ENCODE assay signal across 21 cellular contexts in genomic region chr4:128686032-128686465, GRCh38.
DNase-seq lines count a peak whose midpoint lies in the region; ATAC-seq, FAIRE-seq and TF ChIP-seq lines count a peak whose summit lies in the region.
"Had no signal": no experiment of that assay in that cellular context is flagged by ENCODE, and none has a peak within 500 bp of the region (broad histone marks: within the 10 kb centered on the region; RNA-seq: fewer than 3 reads in every experiment).

No MANE protein-coding gene starts in this region.

- TF ChIP-seq RAD21 in H1 (IDR thresholded peaks at IDR 0.05 in 1 of 2, conservative IDR thresholded peaks at IDR 0.05 in 1 of 2; ENCODE audit: low read depth in 2 of 2, low read length in 2 of 2) = no peak

- no peak overlapping the region for H3K4me3 ChIP-seq in H1 (ENCODE audit: extremely low read depth in 1 of 4, insufficient read depth in 2 of 4, low read depth in 3 of 4, low read length in 4 of 4)
- no peak overlapping the region for H3K4me3 ChIP-seq in mucosa of descending colon
- H3K4me3 ChIP-seq: MG63, upper lobe of right lung had no signal

- no peak overlapping the region for H3K14ac ChIP-seq in H1 (ENCODE audit: insufficient read length)

- no peak for FAIRE-seq in H1 (lab: Jason Lieb, UNC)
- FAIRE-seq: RCC 7860 had no signal

- no peak overlapping the region for H4K5ac ChIP-seq in H1 (ENCODE audit: insufficient read length, low read depth, low read length)

- no peak overlapping the region for H2AFZ ChIP-seq in H1 (ENCODE audit: low read length)

- H3K4me1 Mint-ChIP-seq in activated CD8-positive, alpha-beta T cell treated with anti-CD3 and anti-CD28 coated beads, Interleukin-2, amount 10 ng/mL, durations not matched to agents 7 days and 5 days (ENCODE audit: low read depth) = no peaks in the 10 kb centered on the region
- H3K4me1 Mint-ChIP-seq in activated CD8-positive, alpha-beta T cell treated with anti-CD3 and anti-CD28 coated beads for 36 hours (ENCODE audit: low read depth) = no peaks in the 10 kb centered on the region
- peaks cover 4% of the 10 kb centered on the region for H3K4me1 Mint-ChIP-seq in progenitor cell of endocrine pancreas (ENCODE audit: low read depth)

- no peak overlapping the region for H3K4me2 ChIP-seq in H1 (ENCODE audit: insufficient read depth in 1 of 2, low read depth in 2 of 2, low read length in 2 of 2)

- TF ChIP-seq CTCF in activated CD8-positive, alpha-beta T cell treated with anti-CD3 and anti-CD28 coated beads for 36 hours (IDR thresholded peaks at IDR 0.05) = no peak
- TF ChIP-seq CTCF in H1 (IDR thresholded peaks at IDR 0.05; ENCODE audit: control extremely low read depth in 1 of 3, insufficient read depth in 1 of 3, low read depth in 1 of 3, low read length in 3 of 3) (no peak), progenitor cell of endocrine pancreas (IDR thresholded peaks at IDR 0.05; ENCODE audit: unreplicated experiment) (no peak), mucosa of descending colon (IDR thresholded peaks at IDR 0.05) (no peak)

- ATAC-seq in activated CD8-positive, alpha-beta T cell treated with anti-CD3 and anti-CD28 coated beads, Interleukin-2, amount 10 ng/mL, durations not matched to agents 7 days and 5 days = no peak
- ATAC-seq in activated CD8-positive, alpha-beta T cell treated with anti-CD3 and anti-CD28 coated beads for 36 hours = no peak
- ATAC-seq in mucosa of descending colon = no peak
- ATAC-seq: upper lobe of right lung had no signal

- H3K9me3 ChIP-seq in H1 (ENCODE audit: insufficient read depth in 2 of 2, low read depth in 1 of 2, low read length in 1 of 2) (peaks cover 5 to 13% of the 10 kb centered on the region in 2 experiments; a peak in 2 of 4 replicates), mucosa of descending colon (no peaks in the 10 kb centered on the region)
- H3K9me3 ChIP-seq: MG63, neutrophil, upper lobe of right lung had no signal

- peaks cover 17% of the 10 kb centered on the region for H3K27me3 Mint-ChIP-seq in activated CD8-positive, alpha-beta T cell treated with anti-CD3 and anti-CD28 coated beads, Interleukin-2, amount 10 ng/mL, durations not matched to agents 7 days and 5 days (ENCODE audit: low read depth)
- peaks cover 9% of the 10 kb centered on the region for H3K27me3 Mint-ChIP-seq in activated CD8-positive, alpha-beta T cell treated with anti-CD3 and anti-CD28 coated beads for 36 hours
- H3K27me3 Mint-ChIP-seq in progenitor cell of endocrine pancreas = peaks cover 7% of the 10 kb centered on the region

- no peaks in the 10 kb centered on the region for H3K79me1 ChIP-seq in H1 (ENCODE audit: low read depth, low read length)

- TF ChIP-seq EP300 in H1 (IDR thresholded peaks at IDR 0.05; ENCODE audit: borderline replicate concordance in 1 of 2, low read depth in 2 of 2, low read length in 2 of 2) = no peak

- H3K4me1 ChIP-seq in H1 (replicated peaks in 1 of 4; ENCODE audit: control insufficient read depth in 3 of 4, insufficient read depth in 4 of 4, low read length in 3 of 4) = peaks cover 3 to 25% (median 13%) of the 10 kb centered on the region in 4 experiments; a peak in 5 of 7 replicates
- H3K4me1 ChIP-seq in mucosa of descending colon (ENCODE audit: low read depth) = peaks cover 6% of the 10 kb centered on the region
- H3K4me1 ChIP-seq: upper lobe of right lung had no signal

- no peak overlapping the region for H4K8ac ChIP-seq in H1 (ENCODE audit: extremely low read depth, insufficient read depth, low read length)

- no peaks in the 10 kb centered on the region for H3K79me2 ChIP-seq in H1 (ENCODE audit: control insufficient read depth in 1 of 2, insufficient read depth in 2 of 2, low read length in 2 of 2)

- peak overlapping the region; percentile 77; the same call in 1 of the 2 replicates for H2AK5ac ChIP-seq in H1 (ENCODE audit: low read depth, low read length)

- 83% methylated on average over 2 of the region's 2 CpGs; no CpG with 5 or more reads in 1 of the 2 experiments for WGBS in H1 (ENCODE audit: extremely low coverage in 1 of 2, insufficient coverage in 1 of 2, insufficient read length in 1 of 2, insufficient replicate concordance in 2 of 2, low coverage in 1 of 2, low lambda C conversion rate in 2 of 2, missing lambda C conversion rate in 1 of 2), 2 experiments

- no peaks in the 10 kb centered on the region for H3K27me3 ChIP-seq in H1 (replicated peaks in 1 of 4; ENCODE audit: control insufficient read depth in 3 of 4, extremely low read depth in 1 of 4, insufficient read depth in 3 of 4, low read length in 3 of 4)
- H3K27me3 ChIP-seq: MG63, upper lobe of right lung had no signal

- H3K27ac ChIP-seq in H1 (ENCODE audit: low read depth, low read length) = no peak overlapping the region
- H3K27ac ChIP-seq: neutrophil, upper lobe of right lung had no signal

- no peaks in the 10 kb centered on the region for H3K36me3 Mint-ChIP-seq in activated CD8-positive, alpha-beta T cell treated with anti-CD3 and anti-CD28 coated beads, Interleukin-2, amount 10 ng/mL, durations not matched to agents 7 days and 5 days (ENCODE audit: low read depth)
- no peaks in the 10 kb centered on the region for H3K36me3 Mint-ChIP-seq in activated CD8-positive, alpha-beta T cell treated with anti-CD3 and anti-CD28 coated beads for 36 hours (ENCODE audit: low read depth)
- no peaks in the 10 kb centered on the region for H3K36me3 Mint-ChIP-seq in progenitor cell of endocrine pancreas (ENCODE audit: insufficient read depth)

- peak overlapping the region; percentile 78 for H2BK12ac ChIP-seq in H1 (ENCODE audit: low read depth, low read length)

- peak overlapping the region; percentile 100 for H2BK120ac ChIP-seq in H1 (replicated peaks; ENCODE audit: low read depth, low read length)

- peaks cover 0 to 6% (median 0%) of the 10 kb centered on the region in 4 experiments; a peak in 1 of 8 replicates for H3K36me3 ChIP-seq in H1 (ENCODE audit: control insufficient read depth in 2 of 4, insufficient read depth in 4 of 4, low read length in 3 of 4)
- H3K36me3 ChIP-seq in mucosa of descending colon (ENCODE audit: low read depth) = no peaks in the 10 kb centered on the region
- H3K36me3 ChIP-seq: MG63, neutrophil, upper lobe of right lung had no signal

- H3K9me3 Mint-ChIP-seq in activated CD8-positive, alpha-beta T cell treated with anti-CD3 and anti-CD28 coated beads, Interleukin-2, amount 10 ng/mL, durations not matched to agents 7 days and 5 days (ENCODE audit: insufficient read depth) = no peaks in the 10 kb centered on the region
- no peaks in the 10 kb centered on the region for H3K9me3 Mint-ChIP-seq in activated CD8-positive, alpha-beta T cell treated with anti-CD3 and anti-CD28 coated beads for 36 hours
- H3K9me3 Mint-ChIP-seq in progenitor cell of endocrine pancreas (ENCODE audit: low read depth) = peaks cover 9% of the 10 kb centered on the region
- H3K9me3 Mint-ChIP-seq: activated T-cell treated with anti-CD3 and anti-CD28 coated beads, Interleukin-2, amount 50 U/mL, for 72 hours; stimulated activated naive CD8-positive, alpha-beta T cell treated with anti-CD3 and anti-CD28 coated beads, Interleukin-15, Interleukin-2, amounts not matched to agents 100 ng/mL and 50 ng/mL, for 24 hours had no signal

- peak overlapping the region; percentile 96; the same call in 1 of the 2 replicates for H2BK5ac ChIP-seq in H1 (ENCODE audit: low read depth, low read length)

- H3K23ac ChIP-seq in H1 (ENCODE audit: insufficient read length) = no peak overlapping the region

- H2BK15ac ChIP-seq in H1 (ENCODE audit: low read length) = no peak overlapping the region; the same call in 1 of the 2 replicates

- no peak for DNase-seq in activated CD8-positive, alpha-beta T cell treated with anti-CD3 and anti-CD28 coated beads, Interleukin-2, amount 10 ng/mL, durations not matched to agents 7 days and 5 days
- DNase-seq in activated CD8-positive, alpha-beta T cell treated with anti-CD3 and anti-CD28 coated beads for 36 hours = no peak
- DNase-seq in SKM-1 (lab: John Stamatoyannopoulos, UW; ENCODE audit: unreplicated experiment) = peak; percentile 86
- DNase-seq in H1 (ENCODE audit: low read depth in 1 of 2, low spot score in 2 of 2) = no peak
- DNase-seq in progenitor cell of endocrine pancreas (ENCODE audit: low spot score, unreplicated experiment) = no peak
- DNase-seq in NCI-H69 (lab: John Stamatoyannopoulos, UW) = no peak
- DNase-seq in amniotic stem cell (lab: John Stamatoyannopoulos, UW) = no peak
- DNase-seq in mucosa of descending colon = no peak
- DNase-seq: 8988T; activated T-cell treated with anti-CD3 and anti-CD28 coated beads, Interleukin-2, amount 50 U/mL, for 72 hours; DMS 273 treated with DMSO at 0.1 percent for 48 hours; effector memory CD4-positive, alpha-beta T cell; foreskin fibroblast; GOT3; MG63; NCI-H2081 treated with DMSO at 0.1 percent for 48 hours; NCI-H526 treated with DMSO at 0.1 percent for 48 hours; upper lobe of right lung had no signal

- H4K20me1 ChIP-seq in H1 (replicated peaks in 1 of 2; ENCODE audit: control insufficient read depth in 1 of 2, insufficient read depth in 2 of 2, low read length in 2 of 2) = no peaks in the 10 kb centered on the region

- POLR2A ChIA-PET in activated CD8-positive, alpha-beta T cell treated with anti-CD3 and anti-CD28 coated beads, Interleukin-2, amount 10 ng/mL, durations not matched to agents 7 days and 5 days (lab: Charles Lee) = no interaction called here
- POLR2A ChIA-PET in activated CD8-positive, alpha-beta T cell treated with anti-CD3 and anti-CD28 coated beads for 36 hours (lab: Charles Lee) = no interaction called here
- POLR2A ChIA-PET in H1 (lab: Charles Lee; ENCODE audit: partially characterized antibody) = interaction anchor here (1.4 kb wide), 1 partner anchor 89 kb away, joined by 3 read pairs; no protein-coding TSS in a partner anchor

- peak overlapping the region; percentile 99; the same call in 1 of the 2 replicates for H2BK20ac ChIP-seq in H1 (ENCODE audit: low read length)

- no peak for TF ChIP-seq POLR2A in H1 (IDR thresholded peaks at IDR 0.05; ENCODE audit: control extremely low read depth in 1 of 2, low read depth in 2 of 2, low read length in 2 of 2)

- CTCF ChIA-PET in activated CD8-positive, alpha-beta T cell treated with anti-CD3 and anti-CD28 coated beads, Interleukin-2, amount 10 ng/mL, durations not matched to agents 7 days and 5 days (lab: Charles Lee) = no interaction called here
- CTCF ChIA-PET in activated CD8-positive, alpha-beta T cell treated with anti-CD3 and anti-CD28 coated beads for 36 hours (lab: Charles Lee) = no interaction called here
- CTCF ChIA-PET in H1 (lab: Charles Lee; ENCODE audit: partially characterized antibody) = interaction anchor here (1.0 to 1.4 kb wide), 5 partner anchors 11 to 120 kb away, joined by 3 to 5 read pairs (median 3); no protein-coding TSS in a partner anchor

- H3K18ac ChIP-seq in H1 (ENCODE audit: extremely low read depth, low read length) = peak overlapping the region; percentile 89

- intact Hi-C loops in activated CD8-positive, alpha-beta T cell treated with anti-CD3 and anti-CD28 coated beads for 36 hours (cut with micrococcal nuclease) = no loop called here
- intact Hi-C loops in mucosa of descending colon (cut with DNase I, micrococcal nuclease) = no loop called here

- no peak overlapping the region for H3K9ac ChIP-seq in H1 (replicated peaks in 1 of 4; ENCODE audit: extremely low read depth in 1 of 4, low read depth in 3 of 4, low read length in 3 of 4)

- no peaks in the 10 kb centered on the region for H3K23me2 ChIP-seq in H1 (ENCODE audit: low read depth, low read length)

- H3K4me3 Mint-ChIP-seq in activated CD8-positive, alpha-beta T cell treated with anti-CD3 and anti-CD28 coated beads, Interleukin-2, amount 10 ng/mL, durations not matched to agents 7 days and 5 days = no peak overlapping the region
- H3K4me3 Mint-ChIP-seq in activated CD8-positive, alpha-beta T cell treated with anti-CD3 and anti-CD28 coated beads for 36 hours = no peak overlapping the region
- H3K4me3 Mint-ChIP-seq in progenitor cell of endocrine pancreas (ENCODE audit: low read depth) = no peak overlapping the region
- H3K4me3 Mint-ChIP-seq: activated T-cell treated with anti-CD3 and anti-CD28 coated beads, Interleukin-2, amount 50 U/mL, for 72 hours; stimulated activated naive CD8-positive, alpha-beta T cell treated with anti-CD3 and anti-CD28 coated beads, Interleukin-15, Interleukin-2, amounts not matched to agents 100 ng/mL and 50 ng/mL, for 24 hours had no signal

- H3K27ac Mint-ChIP-seq in activated CD8-positive, alpha-beta T cell treated with anti-CD3 and anti-CD28 coated beads, Interleukin-2, amount 10 ng/mL, durations not matched to agents 7 days and 5 days = peak overlapping the region; percentile 16
- no peak overlapping the region for H3K27ac Mint-ChIP-seq in activated CD8-positive, alpha-beta T cell treated with anti-CD3 and anti-CD28 coated beads for 36 hours
- H3K27ac Mint-ChIP-seq in progenitor cell of endocrine pancreas = peak overlapping the region; percentile 69
- H3K27ac Mint-ChIP-seq: activated T-cell treated with anti-CD3 and anti-CD28 coated beads, Interleukin-2, amount 50 U/mL, for 72 hours; stimulated activated naive CD8-positive, alpha-beta T cell treated with anti-CD3 and anti-CD28 coated beads, Interleukin-15, Interleukin-2, amounts not matched to agents 100 ng/mL and 50 ng/mL, for 24 hours had no signal

- H3K56ac ChIP-seq in H1 (replicated peaks; ENCODE audit: insufficient read length, low read depth, low read length) = peak overlapping the region; percentile 19

- H4K91ac ChIP-seq in H1 (replicated peaks; ENCODE audit: insufficient read length, low read length) = peak overlapping the region; percentile 99

- peak overlapping the region; percentile 99 for H3K4ac ChIP-seq in H1 (replicated peaks; ENCODE audit: insufficient read length, low read depth, low read length)
